8 cellular contexts compared by ENCODE assay signal in genomic region chr6:108497883-108498282, GRCh38.
DNase-seq lines count a peak whose midpoint lies in the region; FAIRE-seq and TF ChIP-seq lines count a peak whose summit lies in the region.

No MANE protein-coding gene starts in this region.

- H3K36me3 ChIP-seq in BJ (ENCODE audit: control insufficient read depth, insufficient read depth, low read length) (no peaks in the 10 kb centered on the region; the same call in 1 of the 2 replicates), NT2/D1 (ENCODE audit: insufficient read depth, insufficient read length, low read length) (no peaks in the 10 kb centered on the region)

- DNase-seq in BJ (ENCODE audit: low read depth) (no peak), NT2/D1 (ENCODE audit: low read depth, low spot score) (peak; percentile 35), epithelial cell of esophagus (ENCODE audit: low read depth) (peak; percentile 59), renal cortical epithelial cell (ENCODE audit: low read depth) (peak; percentile 42), RCC 7860 (ENCODE audit: low spot score) (no peak), NCI-H1048 (lab: John Stamatoyannopoulos, UW) (no peak), middle frontal gyrus (ENCODE audit: extremely low spot score, low spot score) (no peak)

- H3K4me3 ChIP-seq in BJ (ENCODE audit: low read depth, low read length) = no peak overlapping the region
- H3K4me3 ChIP-seq in GM12875 (ENCODE audit: low read depth, low read length) = no peak overlapping the region
- H3K4me3 ChIP-seq in NT2/D1 (ENCODE audit: insufficient read length, low read depth) = no peak overlapping the region
- H3K4me3 ChIP-seq in epithelial cell of esophagus (ENCODE audit: low read length) = no peak overlapping the region

- no peaks in the 10 kb centered on the region for H3K9me3 ChIP-seq in NT2/D1 (ENCODE audit: insufficient read depth, low read length)

- TF ChIP-seq CTCF in BJ (IDR thresholded peaks at IDR 0.05; ENCODE audit: insufficient read depth, low read depth, low read length) = peak; percentile 53
- TF ChIP-seq CTCF in GM12875 (IDR thresholded peaks at IDR 0.05; ENCODE audit: borderline replicate concordance, insufficient read depth, low read depth, low read length) = peak; percentile 47; the same call in 1 of the 2 replicates
- peak; percentile 75 for TF ChIP-seq CTCF in epithelial cell of esophagus (IDR thresholded peaks at IDR 0.05; ENCODE audit: insufficient read depth, low read depth, low read length, missing control alignments)

- CTCF ChIA-PET in BJ (lab: Yijun Ruan, JAX) = interaction anchor here (0.6 to 1.8 kb wide), 4 partner anchors 12 to 322 kb away, joined by 3 to 8 read pairs (median 4); no protein-coding TSS in a partner anchor

- H3K27me3 ChIP-seq in BJ (ENCODE audit: control insufficient read depth, insufficient read depth, low read length) (no peaks in the 10 kb centered on the region), NT2/D1 (ENCODE audit: insufficient read depth, insufficient read length) (no peaks in the 10 kb centered on the region)

- FAIRE-seq in RCC 7860 (lab: Jason Lieb, UNC) = no peak

- no peaks in the 10 kb centered on the region for H3K4me1 ChIP-seq in NT2/D1 (ENCODE audit: insufficient read depth, insufficient read length)

- POLR2A ChIA-PET in BJ (lab: Charles Lee) = interaction anchor here (0.6 kb wide), 1 partner anchor 889 kb away, joined by 3 read pairs; no protein-coding TSS in a partner anchor

- H3K9ac ChIP-seq in NT2/D1 (ENCODE audit: insufficient read length, low read depth) = no peak overlapping the region

Comparison
In these comparisons a context has a peak if more than half of its experiments do, and no peak if none do; other contexts are left out.
1. DNase-seq: peak in NT2/D1 (single experiment), epithelial cell of esophagus (single experiment) and renal cortical epithelial cell (single experiment); none in BJ (single experiment), RCC 7860 (single experiment), NCI-H1048 (single experiment) and middle frontal gyrus (single experiment).
2. Peak in every context shown above with its lines, with median percentiles within 50 percentile points of each other: CTCF ChIP-seq.